In the genomic region with DNA sequence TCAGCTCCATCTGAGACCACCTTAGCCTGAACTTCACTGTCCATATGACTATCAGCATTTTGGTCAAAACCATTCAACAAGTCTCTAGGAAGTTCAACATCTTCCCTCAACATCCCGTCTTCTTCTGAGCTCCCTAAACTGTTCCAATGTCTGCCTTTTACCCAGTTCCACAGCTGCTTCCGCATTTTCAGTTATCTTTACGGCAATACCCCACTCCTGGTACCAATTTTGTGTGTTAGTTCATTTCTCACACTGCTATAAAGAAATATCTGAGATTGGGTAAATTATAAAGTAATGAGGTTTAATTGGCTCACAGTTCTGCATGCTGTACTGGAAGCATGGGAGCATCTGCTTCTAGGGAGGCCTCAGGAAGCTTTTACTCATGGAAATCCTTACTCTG, we compare ENCODE assay signal across 34 cellular contexts.
"Had no signal": no experiment of that assay in that cellular context is flagged by ENCODE, and none has a peak within 500 bp of the region (broad histone marks: within the 10 kb centered on the region; RNA-seq: fewer than 3 reads in every experiment).

No MANE protein-coding gene starts in this region.

- DNase-seq: activated effector memory CD4-positive, alpha-beta T cell treated with anti-CD3 and anti-CD28 coated beads, Interleukin-2, amount 50 U/mL, for 16 hours; activated effector memory CD4-positive, alpha-beta T cell treated with Interleukin-2 at 50 U/mL for 16 hours; activated gamma-delta T cell; activated gamma-delta T cell treated with Interleukin-2 at 50 U/mL for 16 hours; activated naive CD4-positive, alpha-beta T cell; activated naive CD4-positive, alpha-beta T cell treated with anti-CD3 and anti-CD28 coated beads for 36 hours; activated naive CD4-positive, alpha-beta T cell treated with anti-CD3 and anti-CD28 coated beads, Interleukin-2, amount 10 ng/mL, durations not matched to agents 7 days and 5 days; activated naive CD4-positive, alpha-beta T cell treated with anti-CD3 and anti-CD28 coated beads, Interleukin-2, amount 50 U/mL, for 16 hours; activated naive CD4-positive, alpha-beta T cell treated with Interleukin-2 at 50 U/mL for 16 hours; activated naive CD8-positive, alpha-beta T cell treated with anti-CD3 and anti-CD28 coated beads for 36 hours; activated naive CD8-positive, alpha-beta T cell treated with anti-CD3 and anti-CD28 coated beads, Interleukin-2, amount 10 ng/mL, durations not matched to agents 7 days and 5 days; activated naive CD8-positive, alpha-beta T cell treated with anti-CD3 and anti-CD28 coated beads, Interleukin-2, amount 50 U/mL, for 24 hours; activated T-cell treated with anti-CD3 and anti-CD28 coated beads, Interleukin-2, amount 50 U/mL, for 1 hour; activated T-cell treated with anti-CD3 and anti-CD28 coated beads, Interleukin-2, amount 50 U/mL, for 24 hours; activated T-cell treated with anti-CD3 and anti-CD28 coated beads, Interleukin-2, amount 50 U/mL, for 4 hours; activated T-cell treated with anti-CD3 and anti-CD28 coated beads, Interleukin-2, amount 50 U/mL, for 48 hours; activated T-cell treated with anti-CD3 and anti-CD28 coated beads, Interleukin-2, amount 50 U/mL, for 72 hours; adrenal gland; amniotic stem cell; amygdala; anterior cingulate cortex; aorta; body of pancreas; brain microvascular endothelial cell; caudate nucleus; central memory CD4-positive, alpha-beta T cell; cerebellar nuclear complex had no signal

- H3K4me3 ChIP-seq: adrenal gland, ascending aorta, body of pancreas, breast epithelium, cardiac muscle cell had no signal

- ATAC-seq: activated naive CD4-positive, alpha-beta T cell treated with anti-CD3 and anti-CD28 coated beads, Interleukin-2, amount 50 U/mL, for 72 hours; activated naive CD8-positive, alpha-beta T cell treated with anti-CD3 and anti-CD28 coated beads, Interleukin-2, amount 50 U/mL, for 24 hours; activated T-cell treated with anti-CD3 and anti-CD28 coated beads, Interleukin-2, amount 50 U/mL, for 4 hours; activated T-cell treated with anti-CD3 and anti-CD28 coated beads, Interleukin-2, amount 50 U/mL, for 72 hours; activated T-helper 17 cell treated with anti-CD3 and anti-CD28 coated beads, Interleukin-2, amount 50 U/mL, for 72 hours; body of pancreas had no signal

- H3K36me3 ChIP-seq: adrenal gland, ascending aorta, brain microvascular endothelial cell, breast epithelium, cardiac muscle cell had no signal

- H3K27me3 ChIP-seq: adrenal gland, ascending aorta, body of pancreas, brain microvascular endothelial cell, breast epithelium, cardiac muscle cell had no signal

- H3K27ac ChIP-seq: adrenal gland, ascending aorta, body of pancreas, brain microvascular endothelial cell, breast epithelium, cardiac muscle cell had no signal

- H3K4me1 ChIP-seq: adrenal gland, ascending aorta, body of pancreas, breast epithelium had no signal

- FAIRE-seq: astrocyte, bronchial epithelial cell had no signal
